Comparison of ENCODE assay signal across 8 cellular contexts in the genomic region with DNA sequence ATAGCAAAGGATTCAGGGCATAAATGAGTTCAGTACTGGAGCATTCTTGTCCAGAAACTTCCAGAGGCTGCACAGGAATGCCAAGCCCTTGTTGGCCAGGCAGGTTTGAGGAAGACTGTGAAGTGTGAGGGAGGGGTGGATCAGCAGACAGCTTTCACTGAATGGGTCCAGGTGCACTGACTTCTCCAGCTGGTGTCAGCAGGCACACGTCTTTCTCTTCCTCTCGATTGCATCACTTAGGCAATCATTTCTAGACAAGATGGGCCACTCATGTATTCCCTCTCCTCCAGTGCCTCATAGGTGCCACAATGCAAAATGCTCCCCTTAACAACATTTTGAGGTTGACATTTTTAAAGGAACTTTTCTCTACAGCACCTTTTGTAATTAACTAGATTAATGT. TPM values are rescaled to one million over a fixed set of nuclear protein-coding genes. Genes with fewer than 3 reads are reported as not detected.
DNase-seq lines count a peak whose midpoint lies in the region; ATAC-seq and TF ChIP-seq lines count a peak whose summit lies in the region.
"Had no signal": no experiment of that assay in that cellular context is flagged by ENCODE, and none has a peak within 500 bp of the region (broad histone marks: within the 10 kb centered on the region; RNA-seq: fewer than 3 reads in every experiment).

No MANE protein-coding gene starts in this region.

- DNase-seq in OCI-M1 (lab: John Stamatoyannopoulos, UW): peak; percentile 26
- DNase-seq in mucosa of descending colon: peak in 2 of 3 donors; percentile 42 to 44
- no peak for DNase-seq in right cardiac atrium
- DNase-seq in NK-92 (lab: John Stamatoyannopoulos, UW; ENCODE audit: unreplicated experiment): no peak
- DNase-seq: midbrain had no signal

- no peaks in the 10 kb centered on the region for H3K27me3 ChIP-seq in right cardiac atrium (ENCODE audit: control insufficient read depth, insufficient read depth)

- no peaks in the 10 kb centered on the region for H3K4me1 Mint-ChIP-seq in stimulated activated memory B cell treated with anti-CD40 and anti-IgM and Interleukin-4, amounts not matched to agents 10 μg/mL and 1 μg/mL and 100 μg/mL, for 72 hours

- no peaks in the 10 kb centered on the region for H3K4me1 ChIP-seq in mucosa of descending colon (ENCODE audit: low read depth)
- H3K4me1 ChIP-seq in right cardiac atrium (ENCODE audit: control insufficient read depth, insufficient read depth, low read length): no peaks in the 10 kb centered on the region

- H3K27ac ChIP-seq in right cardiac atrium (ENCODE audit: low read length): no peak overlapping the region

- no peaks in the 10 kb centered on the region for H3K27me3 Mint-ChIP-seq in stimulated activated memory B cell treated with anti-CD40 and anti-IgM and Interleukin-4, amounts not matched to agents 10 μg/mL and 1 μg/mL and 100 μg/mL, for 72 hours

- H3K9me3 ChIP-seq in mucosa of descending colon (no peaks in the 10 kb centered on the region), right cardiac atrium (ENCODE audit: control insufficient read depth, low read length) (no peaks in the 10 kb centered on the region)

- ATAC-seq in GM19438 (IDR thresholded peaks at IDR 0.05; ENCODE audit: low read depth, unreplicated experiment) (peak; percentile 96), HG03108 (IDR thresholded peaks at IDR 0.05; ENCODE audit: unreplicated experiment) (peak; percentile 76), mucosa of descending colon (peak; percentile 95), right cardiac atrium (no peak)
- no peak for ATAC-seq in stimulated activated memory B cell treated with anti-CD40 and anti-IgM and Interleukin-4, amounts not matched to agents 10 μg/mL and 1 μg/mL and 100 μg/mL, for 72 hours

- H3K4me3 ChIP-seq in mucosa of descending colon (no peak overlapping the region), right cardiac atrium (ENCODE audit: low read length) (no peak overlapping the region)

- no peak overlapping the region for H3K4me3 Mint-ChIP-seq in stimulated activated memory B cell treated with anti-CD40 and anti-IgM and Interleukin-4, amounts not matched to agents 10 μg/mL and 1 μg/mL and 100 μg/mL, for 72 hours

- 16% methylated on average over 2 of the region's 2 CpGs for WGBS in right cardiac atrium

- peaks cover 7% of the 10 kb centered on the region for H3K36me3 Mint-ChIP-seq in stimulated activated memory B cell treated with anti-CD40 and anti-IgM and Interleukin-4, amounts not matched to agents 10 μg/mL and 1 μg/mL and 100 μg/mL, for 72 hours

- H3K9me3 Mint-ChIP-seq in stimulated activated memory B cell treated with anti-CD40 and anti-IgM and Interleukin-4, amounts not matched to agents 10 μg/mL and 1 μg/mL and 100 μg/mL, for 72 hours: no peaks in the 10 kb centered on the region

- no peaks in the 10 kb centered on the region for H3K36me3 ChIP-seq in mucosa of descending colon (ENCODE audit: low read depth)

- no peak for TF ChIP-seq CTCF in mucosa of descending colon (IDR thresholded peaks at IDR 0.05)

- intact Hi-C loops in mucosa of descending colon (cut with DNase I, micrococcal nuclease) (no loop called here), right cardiac atrium (cut with DNase I) (no loop called here)

- no peak overlapping the region for H3K27ac Mint-ChIP-seq in stimulated activated memory B cell treated with anti-CD40 and anti-IgM and Interleukin-4, amounts not matched to agents 10 μg/mL and 1 μg/mL and 100 μg/mL, for 72 hours

RNA-seq across cellular contexts. Expression of gene PLEKHS1, which starts 15.6 kb away (rescaled TPM):
- total RNA-seq in mucosa of descending colon (10 to 100 TPM in 1 of 3 donors, 1 to 10 TPM in 2; 5.3 to 19.3 (median 6.5) TPM), right cardiac atrium (not detected)
- not detected for polyA plus RNA-seq in right cardiac atrium

RNA-seq across cellular contexts. Expression of gene CASP7, which starts 56.2 kb away (rescaled TPM):
- 100 to 1,000 TPM; 113 to 200 (median 186) TPM for total RNA-seq in mucosa of descending colon
- total RNA-seq in right cardiac atrium: 10 to 100 TPM; 10.4 to 17.2 (median 13.9) TPM
- polyA plus RNA-seq in right cardiac atrium: 9.4 TPM

Comparison
In these comparisons a context has a peak if more than half of its experiments do, and no peak if none do; other contexts are left out.
1. ATAC-seq: peak in GM19438 (single experiment), HG03108 (single experiment) and mucosa of descending colon (single experiment); none in stimulated activated memory B cell treated with anti-CD40 and anti-IgM and Interleukin-4, amounts not matched to agents 10 μg/mL and 1 μg/mL and 100 μg/mL, for 72 hours (single experiment) and right cardiac atrium (0 of 2).
2. DNase-seq: peak in OCI-M1 (single experiment) and mucosa of descending colon (2 of 3); none in right cardiac atrium (0 of 3) and NK-92 (single experiment).
3. RNA of gene PLEKHS1, which starts 15.6 kb away (total RNA-seq): 5.3 to 19.3 TPM in mucosa of descending colon; not detected in right cardiac atrium; every median in the first group is over 4 times any median in the second.
4. RNA of gene CASP7, which starts 56.2 kb away (total RNA-seq): 113 to 200 TPM in mucosa of descending colon; 10.4 to 17.2 TPM in right cardiac atrium; every median in the first group is over 4 times any median in the second.